1 cellular context compared by ENCODE assay signal in genomic region chr3:24670871-24671270, GRCh38.
TF ChIP-seq lines count a peak whose summit lies in the region.

No MANE protein-coding gene starts in this region.

TF ChIP-seq in H1, 55 proteins besides CTCF, POLR2A, EP300 and RAD21 (continued from another document):
- TF ChIP-seq CHD1 (IDR thresholded peaks at IDR 0.05; ENCODE audit: low read depth, low read length) (no peak), NRF1 (IDR thresholded peaks at IDR 0.05; ENCODE audit: low read depth, low read length) (no peak), CBX8 (IDR thresholded peaks at IDR 0.05; ENCODE audit: borderline replicate concordance, low read depth, low read length) (no peak), POLR2AphosphoS5 (IDR thresholded peaks at IDR 0.05; ENCODE audit: low read depth, low read length) (no peak), CTBP2 (IDR thresholded peaks at IDR 0.05; ENCODE audit: borderline replicate concordance, insufficient read depth, insufficient read length, low read length) (no peak), JUND (IDR thresholded peaks at IDR 0.05; ENCODE audit: low read length) (no peak), YY1 (IDR thresholded peaks at IDR 0.05; ENCODE audit: low read depth, low read length) (no peak), E2F6 (IDR thresholded peaks at IDR 0.05) (no peak), HDAC6 (IDR thresholded peaks at IDR 0.05; ENCODE audit: low read depth, low read length) (no peak), HDAC2 (IDR thresholded peaks at IDR 0.05; ENCODE audit: borderline replicate concordance in 1 of 2, low read depth in 2 of 2, low read length in 2 of 2) (no peak), MAX (IDR thresholded peaks at IDR 0.05) (no peak), CREB1 (IDR thresholded peaks at IDR 0.05) (no peak), PHF8 (conservative IDR thresholded peaks at IDR 0.05; ENCODE audit: low read depth, low read length) (no peak), ASH2L (IDR thresholded peaks at IDR 0.05; ENCODE audit: low read length) (no peak)
